ENCODE assay signal across 11 cellular contexts in genomic region chr11:45646275-45646970, GRCh38. TPM values are rescaled to one million over a fixed set of nuclear protein-coding genes. Genes with fewer than 3 reads are reported as not detected.
DNase-seq lines count a peak whose midpoint lies in the region; ATAC-seq and TF ChIP-seq lines count a peak whose summit lies in the region.
"Had no signal": no experiment of that assay in that cellular context is flagged by ENCODE, and none has a peak within 500 bp of the region (broad histone marks: within the 10 kb centered on the region; RNA-seq: fewer than 3 reads in every experiment).

No MANE protein-coding gene starts in this region.

- H3K36me3 ChIP-seq in prostate gland = no peaks in the 10 kb centered on the region

- H3K27me3 Mint-ChIP-seq in stimulated activated naive CD8-positive, alpha-beta T cell treated with anti-CD3 and anti-CD28 coated beads, Interleukin-15, amount 100 ng/mL, for 72 hours = peaks cover 79% of the 10 kb centered on the region

- peaks cover 0 to 12% of the 10 kb centered on the region in 2 donors for H3K9me3 Mint-ChIP-seq in stimulated activated naive CD8-positive, alpha-beta T cell treated with anti-CD3 and anti-CD28 coated beads, Interleukin-15, amount 100 ng/mL, for 72 hours
- H3K9me3 Mint-ChIP-seq: activated naive CD4-positive, alpha-beta T cell treated with anti-CD3 and anti-CD28 coated beads, Interleukin-2, amount 50 U/mL, for 24 hours; immature natural killer cell had no signal

- no peak for TF ChIP-seq POLR2A in prostate gland (IDR thresholded peaks at IDR 0.05)

- no peaks in the 10 kb centered on the region for H3K9me3 ChIP-seq in prostate gland

- TF ChIP-seq CTCF in prostate gland (IDR thresholded peaks at IDR 0.05) = no peak

- peak; percentile 72 for ATAC-seq in stimulated activated naive CD8-positive, alpha-beta T cell treated with anti-CD3 and anti-CD28 coated beads, Interleukin-15, amount 100 ng/mL, for 72 hours
- ATAC-seq in stimulated activated naive CD8-positive, alpha-beta T cell treated with anti-CD3 and anti-CD28 coated beads, Interleukin-15, Interleukin-2, amounts not matched to agents 100 U/mL and 50 U/mL, for 24 hours = no peak
- ATAC-seq in HG02642 (IDR thresholded peaks at IDR 0.05; ENCODE audit: poor library complexity, unreplicated experiment) = no peak

- intact Hi-C loops in prostate gland (cut with DNase I) = no loop called here

- H3K27ac Mint-ChIP-seq in stimulated activated naive CD8-positive, alpha-beta T cell treated with anti-CD3 and anti-CD28 coated beads, Interleukin-15, amount 100 ng/mL, for 72 hours = no peak overlapping the region
- H3K27ac Mint-ChIP-seq: activated naive CD4-positive, alpha-beta T cell treated with anti-CD3 and anti-CD28 coated beads, Interleukin-2, amount 50 U/mL, for 24 hours; immature natural killer cell had no signal

- WGBS in prostate gland = 89% methylated on average over 1 of the region's 1 CpG

- no peak overlapping the region for H3K27ac ChIP-seq in prostate gland

- DNase-seq in stimulated activated naive CD8-positive, alpha-beta T cell treated with anti-CD3 and anti-CD28 coated beads, Interleukin-15, amount 100 ng/mL, for 72 hours = no peak
- DNase-seq in stimulated activated naive CD8-positive, alpha-beta T cell treated with anti-CD3 and anti-CD28 coated beads, Interleukin-15, Interleukin-2, amounts not matched to agents 100 U/mL and 50 U/mL, for 24 hours = no peak
- DNase-seq in MV-4-11 (lab: John Stamatoyannopoulos, UW) (peak; percentile 51), epidermal melanocyte (ENCODE audit: insufficient read length, low spot score) (peak; percentile 10), stromal cell of bone marrow (ENCODE audit: low read depth) (peak; percentile 9), prostate gland (ENCODE audit: low spot score) (no peak)
- no peak for DNase-seq in stimulated activated CD4-positive, alpha-beta T cell treated with anti-CD3 and anti-CD28 coated beads, Interleukin-1b, Interleukin-23, amount 100 ng/mL, for 48 hours
- DNase-seq: GDM1 had no signal

- H3K4me3 ChIP-seq in prostate gland = no peak overlapping the region

- no peaks in the 10 kb centered on the region for H3K4me1 Mint-ChIP-seq in stimulated activated naive CD8-positive, alpha-beta T cell treated with anti-CD3 and anti-CD28 coated beads, Interleukin-15, amount 100 ng/mL, for 72 hours

- no peaks in the 10 kb centered on the region for H3K27me3 ChIP-seq in prostate gland (replicated peaks; ENCODE audit: insufficient read depth)

- no peak overlapping the region for H3K4me3 Mint-ChIP-seq in stimulated activated naive CD8-positive, alpha-beta T cell treated with anti-CD3 and anti-CD28 coated beads, Interleukin-15, amount 100 ng/mL, for 72 hours
- H3K4me3 Mint-ChIP-seq: activated naive CD4-positive, alpha-beta T cell treated with anti-CD3 and anti-CD28 coated beads, Interleukin-2, amount 50 U/mL, for 24 hours; immature natural killer cell had no signal

- H3K4me1 ChIP-seq in prostate gland (replicated peaks) = no peaks in the 10 kb centered on the region

RNA-seq across cellular contexts. Expression of gene CHST1, which starts 19.0 kb away (rescaled TPM):
- total RNA-seq in prostate gland = 1 to 10 TPM in 1 of 2 donors, under 1 TPM in 1; 0.32 to 4.4 TPM

Comparison
In these comparisons a context has a peak if more than half of its experiments do, and no peak if none do; other contexts are left out.
1. DNase-seq: peak in MV-4-11 (single experiment), epidermal melanocyte (single experiment) and stromal cell of bone marrow (single experiment); none in stimulated activated naive CD8-positive, alpha-beta T cell treated with anti-CD3 and anti-CD28 coated beads, Interleukin-15, amount 100 ng/mL, for 72 hours (0 of 2), stimulated activated naive CD8-positive, alpha-beta T cell treated with anti-CD3 and anti-CD28 coated beads, Interleukin-15, Interleukin-2, amounts not matched to agents 100 U/mL and 50 U/mL, for 24 hours (single experiment), prostate gland (single experiment) and stimulated activated CD4-positive, alpha-beta T cell treated with anti-CD3 and anti-CD28 coated beads, Interleukin-1b, Interleukin-23, amount 100 ng/mL, for 48 hours (single experiment).